Comparison of ENCODE assay signal across 1 cellular context in the genomic region with DNA sequence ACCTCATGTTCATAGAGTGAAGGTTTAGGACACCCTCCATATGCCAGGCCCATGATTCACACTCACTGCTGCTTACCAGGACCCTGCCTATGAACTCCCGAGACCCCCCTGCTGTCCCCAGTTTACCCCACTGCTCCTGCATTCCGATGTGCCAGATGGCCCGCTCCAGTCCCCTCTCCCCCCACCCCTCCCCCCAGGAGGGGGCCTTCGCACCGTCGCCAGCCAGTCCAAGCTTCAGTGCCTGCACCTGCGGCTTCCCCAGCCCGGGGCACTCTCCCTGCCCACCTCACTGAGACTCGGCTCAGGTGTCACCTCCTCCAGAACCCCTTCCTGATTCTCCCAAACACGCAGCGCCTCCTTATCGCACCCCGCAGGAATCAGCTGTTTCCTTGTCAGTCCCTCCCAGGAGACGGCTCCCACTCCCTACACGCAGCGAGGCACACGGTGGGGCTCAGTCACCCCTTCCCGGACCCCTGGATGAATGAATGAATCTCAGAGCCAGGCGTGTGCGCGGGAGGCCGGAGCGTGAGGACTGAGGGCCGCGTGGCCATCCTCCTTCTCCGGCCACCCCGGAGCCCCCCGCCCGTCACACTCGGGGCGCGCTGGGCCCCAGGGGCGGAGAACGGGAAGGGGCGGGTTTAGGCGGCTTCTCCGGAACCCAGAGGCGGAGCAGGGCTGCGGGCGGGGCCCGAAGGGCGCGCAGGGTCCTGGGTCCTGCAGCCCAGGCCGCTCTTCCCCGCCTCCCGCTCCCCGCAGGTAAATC.
TF ChIP-seq lines count a peak whose summit lies in the region.

No MANE protein-coding gene starts in this region.

TF ChIP-seq in HepG2, 621 proteins besides CTCF, POLR2A, EP300 and RAD21 (continued from another document and continues in another):
- TF ChIP-seq, protein P1, sequence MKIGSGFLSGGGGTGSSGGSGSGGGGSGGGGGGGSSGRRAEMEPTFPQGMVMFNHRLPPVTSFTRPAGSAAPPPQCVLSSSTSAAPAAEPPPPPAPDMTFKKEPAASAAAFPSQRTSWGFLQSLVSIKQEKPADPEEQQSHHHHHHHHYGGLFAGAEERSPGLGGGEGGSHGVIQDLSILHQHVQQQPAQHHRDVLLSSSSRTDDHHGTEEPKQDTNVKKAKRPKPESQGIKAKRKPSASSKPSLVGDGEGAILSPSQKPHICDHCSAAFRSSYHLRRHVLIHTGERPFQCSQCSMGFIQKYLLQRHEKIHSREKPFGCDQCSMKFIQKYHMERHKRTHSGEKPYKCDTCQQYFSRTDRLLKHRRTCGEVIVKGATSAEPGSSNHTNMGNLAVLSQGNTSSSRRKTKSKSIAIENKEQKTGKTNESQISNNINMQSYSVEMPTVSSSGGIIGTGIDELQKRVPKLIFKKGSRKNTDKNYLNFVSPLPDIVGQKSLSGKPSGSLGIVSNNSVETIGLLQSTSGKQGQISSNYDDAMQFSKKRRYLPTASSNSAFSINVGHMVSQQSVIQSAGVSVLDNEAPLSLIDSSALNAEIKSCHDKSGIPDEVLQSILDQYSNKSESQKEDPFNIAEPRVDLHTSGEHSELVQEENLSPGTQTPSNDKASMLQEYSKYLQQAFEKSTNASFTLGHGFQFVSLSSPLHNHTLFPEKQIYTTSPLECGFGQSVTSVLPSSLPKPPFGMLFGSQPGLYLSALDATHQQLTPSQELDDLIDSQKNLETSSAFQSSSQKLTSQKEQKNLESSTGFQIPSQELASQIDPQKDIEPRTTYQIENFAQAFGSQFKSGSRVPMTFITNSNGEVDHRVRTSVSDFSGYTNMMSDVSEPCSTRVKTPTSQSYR (CRISPR knock-in tag; IDR thresholded peaks at IDR 0.05; ENCODE audit: borderline replicate concordance): no peak
- TF ChIP-seq, protein P2, sequence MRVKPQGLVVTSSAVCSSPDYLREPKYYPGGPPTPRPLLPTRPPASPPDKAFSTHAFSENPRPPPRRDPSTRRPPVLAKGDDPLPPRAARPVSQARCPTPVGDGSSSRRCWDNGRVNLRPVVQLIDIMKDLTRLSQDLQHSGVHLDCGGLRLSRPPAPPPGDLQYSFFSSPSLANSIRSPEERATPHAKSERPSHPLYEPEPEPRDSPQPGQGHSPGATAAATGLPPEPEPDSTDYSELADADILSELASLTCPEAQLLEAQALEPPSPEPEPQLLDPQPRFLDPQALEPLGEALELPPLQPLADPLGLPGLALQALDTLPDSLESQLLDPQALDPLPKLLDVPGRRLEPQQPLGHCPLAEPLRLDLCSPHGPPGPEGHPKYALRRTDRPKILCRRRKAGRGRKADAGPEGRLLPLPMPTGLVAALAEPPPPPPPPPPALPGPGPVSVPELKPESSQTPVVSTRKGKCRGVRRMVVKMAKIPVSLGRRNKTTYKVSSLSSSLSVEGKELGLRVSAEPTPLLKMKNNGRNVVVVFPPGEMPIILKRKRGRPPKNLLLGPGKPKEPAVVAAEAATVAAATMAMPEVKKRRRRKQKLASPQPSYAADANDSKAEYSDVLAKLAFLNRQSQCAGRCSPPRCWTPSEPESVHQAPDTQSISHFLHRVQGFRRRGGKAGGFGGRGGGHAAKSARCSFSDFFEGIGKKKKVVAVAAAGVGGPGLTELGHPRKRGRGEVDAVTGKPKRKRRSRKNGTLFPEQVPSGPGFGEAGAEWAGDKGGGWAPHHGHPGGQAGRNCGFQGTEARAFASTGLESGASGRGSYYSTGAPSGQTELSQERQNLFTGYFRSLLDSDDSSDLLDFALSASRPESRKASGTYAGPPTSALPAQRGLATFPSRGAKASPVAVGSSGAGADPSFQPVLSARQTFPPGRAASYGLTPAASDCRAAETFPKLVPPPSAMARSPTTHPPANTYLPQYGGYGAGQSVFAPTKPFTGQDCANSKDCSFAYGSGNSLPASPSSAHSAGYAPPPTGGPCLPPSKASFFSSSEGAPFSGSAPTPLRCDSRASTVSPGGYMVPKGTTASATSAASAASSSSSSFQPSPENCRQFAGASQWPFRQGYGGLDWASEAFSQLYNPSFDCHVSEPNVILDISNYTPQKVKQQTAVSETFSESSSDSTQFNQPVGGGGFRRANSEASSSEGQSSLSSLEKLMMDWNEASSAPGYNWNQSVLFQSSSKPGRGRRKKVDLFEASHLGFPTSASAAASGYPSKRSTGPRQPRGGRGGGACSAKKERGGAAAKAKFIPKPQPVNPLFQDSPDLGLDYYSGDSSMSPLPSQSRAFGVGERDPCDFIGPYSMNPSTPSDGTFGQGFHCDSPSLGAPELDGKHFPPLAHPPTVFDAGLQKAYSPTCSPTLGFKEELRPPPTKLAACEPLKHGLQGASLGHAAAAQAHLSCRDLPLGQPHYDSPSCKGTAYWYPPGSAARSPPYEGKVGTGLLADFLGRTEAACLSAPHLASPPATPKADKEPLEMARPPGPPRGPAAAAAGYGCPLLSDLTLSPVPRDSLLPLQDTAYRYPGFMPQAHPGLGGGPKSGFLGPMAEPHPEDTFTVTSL (CRISPR knock-in tag; IDR thresholded peaks at IDR 0.05; ENCODE audit: borderline replicate concordance): peak; percentile 48; the same call in 1 of the 2 replicates
- TF ChIP-seq FOXA1 (IDR thresholded peaks at IDR 0.05): no peak
- TF ChIP-seq FOXA1 (CRISPR knock-in tag; IDR thresholded peaks at IDR 0.05): no peak
- no peak for TF ChIP-seq ZNF10 (CRISPR knock-in tag; IDR thresholded peaks at IDR 0.05; ENCODE audit: borderline replicate concordance, low read depth)
- TF ChIP-seq ZSCAN20 (CRISPR knock-in tag; IDR thresholded peaks at IDR 0.05; ENCODE audit: borderline replicate concordance): peak; percentile 78; the same call in 1 of the 2 replicates
- TF ChIP-seq RBFOX2 (IDR thresholded peaks at IDR 0.05; ENCODE audit: low read depth, low read length): peak; percentile 76
- TF ChIP-seq KDM5B (CRISPR knock-in tag; IDR thresholded peaks at IDR 0.05; ENCODE audit: borderline replicate concordance): peak; percentile 76; the same call in 1 of the 2 replicates
- TF ChIP-seq MBD4 (IDR thresholded peaks at IDR 0.05; ENCODE audit: borderline replicate concordance, low read length): no peak
- TF ChIP-seq KMT2B (CRISPR knock-in tag; IDR thresholded peaks at IDR 0.05): 0 out of 2 replicates have a peak, but pooled peaks have one; percentile 23
- TF ChIP-seq, protein P3, sequence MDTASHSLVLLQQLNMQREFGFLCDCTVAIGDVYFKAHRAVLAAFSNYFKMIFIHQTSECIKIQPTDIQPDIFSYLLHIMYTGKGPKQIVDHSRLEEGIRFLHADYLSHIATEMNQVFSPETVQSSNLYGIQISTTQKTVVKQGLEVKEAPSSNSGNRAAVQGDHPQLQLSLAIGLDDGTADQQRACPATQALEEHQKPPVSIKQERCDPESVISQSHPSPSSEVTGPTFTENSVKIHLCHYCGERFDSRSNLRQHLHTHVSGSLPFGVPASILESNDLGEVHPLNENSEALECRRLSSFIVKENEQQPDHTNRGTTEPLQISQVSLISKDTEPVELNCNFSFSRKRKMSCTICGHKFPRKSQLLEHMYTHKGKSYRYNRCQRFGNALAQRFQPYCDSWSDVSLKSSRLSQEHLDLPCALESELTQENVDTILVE (CRISPR knock-in tag; IDR thresholded peaks at IDR 0.05): 0 out of 2 replicates have a peak, but pooled peaks have one; percentile 51
- peak; percentile 39; the same call in 1 of the 2 replicates for TF ChIP-seq GABPA (IDR thresholded peaks at IDR 0.05; ENCODE audit: low read depth, low read length)
- TF ChIP-seq GABPA (CRISPR knock-in tag; IDR thresholded peaks at IDR 0.05; ENCODE audit: low read depth): peak; percentile 70
- TF ChIP-seq MYNN (CRISPR knock-in tag; IDR thresholded peaks at IDR 0.05; ENCODE audit: low read depth): peak; percentile 58; the same call in 1 of the 2 replicates
- 0 out of 2 replicates have a peak, but pooled peaks have one; percentile 40 for TF ChIP-seq TSC22D2 (CRISPR knock-in tag; IDR thresholded peaks at IDR 0.05; ENCODE audit: borderline replicate concordance)
- peak; percentile 55; the same call in 1 of the 2 replicates for TF ChIP-seq ZNF724P (CRISPR knock-in tag; IDR thresholded peaks at IDR 0.05; ENCODE audit: borderline replicate concordance)
- TF ChIP-seq, protein P4, sequence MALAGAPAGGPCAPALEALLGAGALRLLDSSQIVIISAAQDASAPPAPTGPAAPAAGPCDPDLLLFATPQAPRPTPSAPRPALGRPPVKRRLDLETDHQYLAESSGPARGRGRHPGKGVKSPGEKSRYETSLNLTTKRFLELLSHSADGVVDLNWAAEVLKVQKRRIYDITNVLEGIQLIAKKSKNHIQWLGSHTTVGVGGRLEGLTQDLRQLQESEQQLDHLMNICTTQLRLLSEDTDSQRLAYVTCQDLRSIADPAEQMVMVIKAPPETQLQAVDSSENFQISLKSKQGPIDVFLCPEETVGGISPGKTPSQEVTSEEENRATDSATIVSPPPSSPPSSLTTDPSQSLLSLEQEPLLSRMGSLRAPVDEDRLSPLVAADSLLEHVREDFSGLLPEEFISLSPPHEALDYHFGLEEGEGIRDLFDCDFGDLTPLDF (CRISPR knock-in tag; IDR thresholded peaks at IDR 0.05): peak; percentile 66; the same call in 1 of the 2 replicates
- TF ChIP-seq ZFP62 (CRISPR knock-in tag; IDR thresholded peaks at IDR 0.05): no peak
- TF ChIP-seq ZBTB38 (CRISPR knock-in tag; IDR thresholded peaks at IDR 0.05): peak; percentile 50; the same call in 1 of the 2 replicates
- TF ChIP-seq SRF (IDR thresholded peaks at IDR 0.05; ENCODE audit: low read depth, low read length): no peak
- no peak for TF ChIP-seq SOX13 (IDR thresholded peaks at IDR 0.05)
- peak in 1 of 2 experiments; percentile 23; a peak in 1 of 4 replicates for TF ChIP-seq SOX13 (CRISPR knock-in tag; conservative IDR thresholded peaks at IDR 0.05 in 1 of 2, IDR thresholded peaks at IDR 0.05 in 1 of 2)
- no peak for TF ChIP-seq NFE2 (CRISPR knock-in tag; IDR thresholded peaks at IDR 0.05)
- no peak for TF ChIP-seq TOE1 (CRISPR knock-in tag; IDR thresholded peaks at IDR 0.05)
- TF ChIP-seq NBN (conservative IDR thresholded peaks at IDR 0.05): no peak
- no peak for TF ChIP-seq FOSL1 (CRISPR knock-in tag; IDR thresholded peaks at IDR 0.05; ENCODE audit: borderline replicate concordance)
- TF ChIP-seq, protein P5, sequence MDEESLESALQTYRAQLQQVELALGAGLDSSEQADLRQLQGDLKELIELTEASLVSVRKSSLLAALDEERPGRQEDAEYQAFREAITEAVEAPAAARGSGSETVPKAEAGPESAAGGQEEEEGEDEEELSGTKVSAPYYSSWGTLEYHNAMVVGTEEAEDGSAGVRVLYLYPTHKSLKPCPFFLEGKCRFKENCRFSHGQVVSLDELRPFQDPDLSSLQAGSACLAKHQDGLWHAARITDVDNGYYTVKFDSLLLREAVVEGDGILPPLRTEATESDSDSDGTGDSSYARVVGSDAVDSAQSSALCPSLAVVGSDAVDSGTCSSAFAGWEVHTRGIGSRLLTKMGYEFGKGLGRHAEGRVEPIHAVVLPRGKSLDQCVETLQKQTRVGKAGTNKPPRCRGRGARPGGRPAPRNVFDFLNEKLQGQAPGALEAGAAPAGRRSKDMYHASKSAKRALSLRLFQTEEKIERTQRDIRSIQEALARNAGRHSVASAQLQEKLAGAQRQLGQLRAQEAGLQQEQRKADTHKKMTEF (CRISPR knock-in tag; IDR thresholded peaks at IDR 0.05): peak; percentile 17; the same call in 1 of the 2 replicates
- TF ChIP-seq ZNF562 (CRISPR knock-in tag; IDR thresholded peaks at IDR 0.05; ENCODE audit: borderline replicate concordance): no peak
- TF ChIP-seq SRSF1 (optimal IDR thresholded peaks at IDR 0.05; ENCODE audit: low read depth, low read length): no peak
- TF ChIP-seq, protein P6, sequence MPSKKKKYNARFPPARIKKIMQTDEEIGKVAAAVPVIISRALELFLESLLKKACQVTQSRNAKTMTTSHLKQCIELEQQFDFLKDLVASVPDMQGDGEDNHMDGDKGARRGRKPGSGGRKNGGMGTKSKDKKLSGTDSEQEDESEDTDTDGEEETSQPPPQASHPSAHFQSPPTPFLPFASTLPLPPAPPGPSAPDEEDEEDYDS (CRISPR knock-in tag; IDR thresholded peaks at IDR 0.05): peak; percentile 63; the same call in 1 of the 2 replicates
- no peak; the same call in none of the 2 replicates for TF ChIP-seq ZMYM3 (CRISPR knock-in tag; IDR thresholded peaks at IDR 0.05)
- TF ChIP-seq MED8 (CRISPR knock-in tag; IDR thresholded peaks at IDR 0.05; ENCODE audit: insufficient replicate concordance): peak; percentile 87
- 0 out of 2 replicates have a peak, but pooled peaks have one; percentile 29 for TF ChIP-seq MAZ (IDR thresholded peaks at IDR 0.05; ENCODE audit: borderline replicate concordance, low read depth, low read length)
- peak; percentile 75 for TF ChIP-seq MAZ (CRISPR knock-in tag; IDR thresholded peaks at IDR 0.05; ENCODE audit: low read depth)
- 0 out of 2 replicates have a peak, but pooled peaks have one; percentile 57 for TF ChIP-seq GFI1 (CRISPR knock-in tag; IDR thresholded peaks at IDR 0.05; ENCODE audit: borderline replicate concordance)
- TF ChIP-seq DPF2 (CRISPR knock-in tag; IDR thresholded peaks at IDR 0.05; ENCODE audit: borderline replicate concordance, low read depth): no peak
- TF ChIP-seq RFX3 (CRISPR knock-in tag; IDR thresholded peaks at IDR 0.05): no peak
- TF ChIP-seq ZNF550 (CRISPR knock-in tag; IDR thresholded peaks at IDR 0.05; ENCODE audit: borderline replicate concordance): 0 out of 2 replicates have a peak, but pooled peaks have one; percentile 66
- peak; percentile 58 for TF ChIP-seq POLR2AphosphoS5 (IDR thresholded peaks at IDR 0.05; ENCODE audit: low read depth, low read length)
- TF ChIP-seq FIP1L1 (IDR thresholded peaks at IDR 0.05; ENCODE audit: borderline replicate concordance, insufficient read depth, low read depth, low read length): no peak
- TF ChIP-seq ZNF792 (CRISPR knock-in tag; IDR thresholded peaks at IDR 0.05): 0 out of 2 replicates have a peak, but pooled peaks have one; percentile 17
- TF ChIP-seq ZNF350 (CRISPR knock-in tag; IDR thresholded peaks at IDR 0.05; ENCODE audit: borderline replicate concordance, low read depth): 0 out of 2 replicates have a peak, but pooled peaks have one; percentile 53
- TF ChIP-seq, protein P7, sequence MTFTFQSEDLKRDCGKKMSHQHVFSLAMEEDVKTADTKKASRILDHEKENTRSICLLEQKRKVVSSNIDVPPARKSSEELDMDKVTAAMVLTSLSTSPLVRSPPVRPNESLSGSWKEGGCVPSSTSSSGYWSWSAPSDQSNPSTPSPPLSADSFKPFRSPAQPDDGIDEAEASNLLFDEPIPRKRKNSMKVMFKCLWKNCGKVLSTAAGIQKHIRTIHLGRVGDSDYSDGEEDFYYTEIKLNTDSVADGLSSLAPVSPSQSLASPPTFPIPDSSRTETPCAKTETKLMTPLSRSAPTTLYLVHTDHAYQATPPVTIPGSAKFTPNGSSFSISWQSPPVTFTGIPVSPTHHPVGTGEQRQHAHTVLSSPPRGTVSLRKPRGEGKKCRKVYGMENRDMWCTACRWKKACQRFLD (CRISPR knock-in tag; IDR thresholded peaks at IDR 0.05; ENCODE audit: borderline replicate concordance): no peak
- TF ChIP-seq ZNF317 (CRISPR knock-in tag; IDR thresholded peaks at IDR 0.05): peak; percentile 22; the same call in 1 of the 2 replicates
- no peak for TF ChIP-seq ZNF775 (CRISPR knock-in tag; IDR thresholded peaks at IDR 0.05; ENCODE audit: borderline replicate concordance)
- TF ChIP-seq RBAK (CRISPR knock-in tag; IDR thresholded peaks at IDR 0.05): no peak
- TF ChIP-seq, protein P8, sequence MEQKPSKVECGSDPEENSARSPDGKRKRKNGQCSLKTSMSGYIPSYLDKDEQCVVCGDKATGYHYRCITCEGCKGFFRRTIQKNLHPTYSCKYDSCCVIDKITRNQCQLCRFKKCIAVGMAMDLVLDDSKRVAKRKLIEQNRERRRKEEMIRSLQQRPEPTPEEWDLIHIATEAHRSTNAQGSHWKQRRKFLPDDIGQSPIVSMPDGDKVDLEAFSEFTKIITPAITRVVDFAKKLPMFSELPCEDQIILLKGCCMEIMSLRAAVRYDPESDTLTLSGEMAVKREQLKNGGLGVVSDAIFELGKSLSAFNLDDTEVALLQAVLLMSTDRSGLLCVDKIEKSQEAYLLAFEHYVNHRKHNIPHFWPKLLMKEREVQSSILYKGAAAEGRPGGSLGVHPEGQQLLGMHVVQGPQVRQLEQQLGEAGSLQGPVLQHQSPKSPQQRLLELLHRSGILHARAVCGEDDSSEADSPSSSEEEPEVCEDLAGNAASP (CRISPR knock-in tag; IDR thresholded peaks at IDR 0.05; ENCODE audit: borderline replicate concordance): no peak
